14 cellular contexts compared by ENCODE assay signal in genomic region chr9:89254773-89255125, GRCh38.
"Had no signal": no experiment of that assay in that cellular context is flagged by ENCODE, and none has a peak within 500 bp of the region (broad histone marks: within the 10 kb centered on the region; RNA-seq: fewer than 3 reads in every experiment).

No MANE protein-coding gene starts in this region.

- ATAC-seq: activated T-cell treated with anti-CD3 and anti-CD28 coated beads, Interleukin-2, amount 50 U/mL, for 4 hours; effector memory CD8-positive, alpha-beta T cell; gastroesophageal sphincter had no signal

- H3K4me3 ChIP-seq: gastroesophageal sphincter, left ventricle myocardium inferior, sigmoid colon had no signal

- H3K4me1 ChIP-seq: left ventricle myocardium inferior had no signal

- H3K36me3 ChIP-seq: brain microvascular endothelial cell, gastroesophageal sphincter, left ventricle myocardium inferior, sigmoid colon had no signal

- H3K27me3 ChIP-seq: brain microvascular endothelial cell, gastroesophageal sphincter, sigmoid colon had no signal

- H3K9me3 ChIP-seq: gastroesophageal sphincter, sigmoid colon had no signal

- DNase-seq: activated B cell treated with CpG ODN at 0.5 μM for 24 hours; activated CD4-positive, alpha-beta T cell treated with anti-CD3 and anti-CD28 coated beads, Interleukin-2, amount 50 U/mL, for 1 hour; activated effector memory CD4-positive, alpha-beta T cell treated with anti-CD3 and anti-CD28 coated beads, Interleukin-2, amount 50 U/mL, for 16 hours; activated naive CD8-positive, alpha-beta T cell treated with anti-CD3 and anti-CD28 coated beads for 36 hours; activated T-cell treated with anti-CD3 and anti-CD28 coated beads, Interleukin-2, amount 50 U/mL, for 4 hours; brain microvascular endothelial cell; effector memory CD8-positive, alpha-beta T cell; left ventricle myocardium inferior; nephron progenitor cell; sigmoid colon; stimulated activated CD4-positive, alpha-beta T cell treated with anti-CD3 and anti-CD28 coated beads, Interleukin-12 subunit alpha, Interleukin-12 subunit beta, amount 100 ng/mL, for 4 hours; stimulated activated naive CD4-positive, alpha-beta T cell treated with Interleukin-2 at 50 U/mL for 16 hours had no signal

- H3K27ac ChIP-seq: brain microvascular endothelial cell, epithelial cell of prostate, gastroesophageal sphincter, left ventricle myocardium inferior, sigmoid colon had no signal
